ENCODE assay signal across 8 cellular contexts in the genomic region with DNA sequence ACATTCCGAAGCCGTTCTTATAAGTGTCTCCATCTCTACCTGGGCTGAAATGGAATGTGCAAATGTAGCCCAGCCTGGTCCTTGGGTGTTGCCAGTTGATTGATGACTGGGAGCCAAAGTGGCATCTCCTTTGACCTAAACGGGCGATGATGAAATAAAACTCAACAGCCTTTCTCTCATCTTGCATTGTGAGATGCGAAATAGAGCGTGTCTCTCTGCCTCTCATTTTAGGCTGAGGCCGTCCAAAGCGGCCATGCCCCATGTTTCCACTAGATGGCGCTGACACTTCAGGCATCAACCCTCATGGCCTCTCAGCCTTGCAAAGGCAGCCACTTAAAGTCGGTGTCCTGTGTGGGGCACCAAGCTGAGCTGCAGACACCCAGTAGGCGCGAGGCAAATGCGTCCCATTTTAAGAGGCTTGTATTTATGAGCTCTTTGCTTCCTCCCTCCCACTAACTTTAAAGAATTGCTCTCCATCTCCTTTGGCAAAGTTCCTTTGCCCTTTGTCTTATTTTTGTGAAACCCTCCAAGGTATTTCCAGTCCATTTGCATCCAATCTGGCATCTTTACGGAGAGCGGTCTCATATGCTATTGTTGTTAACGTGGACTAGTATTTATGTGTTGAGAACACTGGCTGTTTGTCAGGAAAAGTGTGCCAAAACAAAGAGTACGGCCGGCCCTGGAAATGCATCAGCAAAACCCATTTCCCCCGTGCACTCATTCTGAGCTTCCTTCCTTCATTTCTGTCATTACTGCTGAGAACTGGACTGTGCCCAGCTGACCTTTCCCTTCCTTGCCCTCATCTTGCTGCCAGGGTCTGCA. TPM values are rescaled to one million over a fixed set of nuclear protein-coding genes. Genes with fewer than 3 reads are reported as not detected.
DNase-seq lines count a peak whose midpoint lies in the region; ATAC-seq, FAIRE-seq and TF ChIP-seq lines count a peak whose summit lies in the region.

No MANE protein-coding gene starts in this region.

- FAIRE-seq in A204.1 (lab: Jason Lieb, UNC) (peak; percentile 75), bronchial epithelial cell (lab: Jason Lieb, UNC) (no peak)

- H3K27ac Mint-ChIP-seq in WTC11 = no peak overlapping the region

- no peaks in the 10 kb centered on the region for H3K36me3 Mint-ChIP-seq in WTC11

- H3K27me3 Mint-ChIP-seq in WTC11 (ENCODE audit: low read depth) = peaks cover 3% of the 10 kb centered on the region

- H3K4me3 ChIP-seq in bronchial epithelial cell (ENCODE audit: low read depth, low read length) = no peak overlapping the region
- no peak overlapping the region for H3K4me3 ChIP-seq in kidney epithelial cell (ENCODE audit: low read depth, low read length)

- H3K9me3 Mint-ChIP-seq in WTC11 = no peaks in the 10 kb centered on the region

- no peaks in the 10 kb centered on the region for H3K27me3 ChIP-seq in bronchial epithelial cell (ENCODE audit: control insufficient read depth, insufficient read depth, low read length)
- no peaks in the 10 kb centered on the region for H3K27me3 ChIP-seq in kidney epithelial cell (ENCODE audit: control insufficient read depth, insufficient read depth, low read length)

- DNase-seq in NCI-H2196 (lab: John Stamatoyannopoulos, UW; ENCODE audit: unreplicated experiment) (peak; percentile 66), WTC11 (ENCODE audit: low spot score) (peak; percentile 90), bronchial epithelial cell (ENCODE audit: low read depth) (peak; percentile 61), kidney epithelial cell (ENCODE audit: low read depth) (no peak)
- DNase-seq in stimulated activated CD4-positive, alpha-beta T cell treated with anti-CD3 and anti-CD28 coated beads, Interleukin-1b, Interleukin-23, amount 100 ng/mL, for 24 hours (ENCODE audit: low read depth in 4 of 4, low spot score in 1 of 4) = peak; percentile 59 to 78 (median 74)

- ATAC-seq in GM18517 (IDR thresholded peaks at IDR 0.05; ENCODE audit: unreplicated experiment) (peak; percentile 95), HG03060 (IDR thresholded peaks at IDR 0.05; ENCODE audit: low read depth, unreplicated experiment) (peak; percentile 82), WTC11 (peak; percentile 88)

- peak; percentile 98 for TF ChIP-seq CTCF in WTC11 (IDR thresholded peaks at IDR 0.05)
- peak; percentile 98 for TF ChIP-seq CTCF in bronchial epithelial cell (IDR thresholded peaks at IDR 0.05; ENCODE audit: insufficient read depth, low read length, severe bottlenecking)
- peak; percentile 88 for TF ChIP-seq CTCF in kidney epithelial cell (IDR thresholded peaks at IDR 0.05; ENCODE audit: insufficient read depth, low read length, poor library complexity, severe bottlenecking)

- CTCF ChIA-PET in WTC11 (lab: Charles Lee) = interaction anchor here (0.6 to 4.5 kb wide), 31 partner anchors 10 to 1066 kb away, joined by 3 to 43 read pairs (median 3); a partner anchor contains a TSS

- H3K36me3 ChIP-seq in bronchial epithelial cell (ENCODE audit: control insufficient read depth, insufficient read depth, low read length) (peaks cover 16% of the 10 kb centered on the region), kidney epithelial cell (ENCODE audit: control insufficient read depth, insufficient read depth, low read length) (no peaks in the 10 kb centered on the region)

- peaks cover 27% of the 10 kb centered on the region for H3K4me1 Mint-ChIP-seq in WTC11

- no peak overlapping the region for H3K4me3 Mint-ChIP-seq in WTC11

- POLR2A ChIA-PET in WTC11 (lab: Charles Lee) = interaction anchor here (0.9 kb wide), 1 partner anchor 60 kb away, joined by 3 read pairs; no protein-coding TSS in a partner anchor

TF ChIP-seq in WTC11, 78 proteins besides CTCF, POLR2A, EP300 and RAD21:
- TF ChIP-seq HMGA2 (CRISPR knock-in tag; IDR thresholded peaks at IDR 0.05) (no peak), CREB1 (CRISPR knock-in tag; IDR thresholded peaks at IDR 0.05) (0 out of 2 replicates have a peak, but pooled peaks have one; percentile 26), ETV6 (CRISPR knock-in tag; IDR thresholded peaks at IDR 0.05) (peak; percentile 54; the same call in 1 of the 2 replicates)
TF ChIP-seq in WTC11: peak in this region for 2.

RNA-seq across cellular contexts. Expression of a gene that starts 25.0 kb away (rescaled TPM):
- total RNA-seq in WTC11 (2021) (1.1 to 1.3 TPM (median 1.3 TPM) in 3 replicates), bronchial epithelial cell (16.1 and 19.3 TPM in 2 replicates), kidney epithelial cell (28.7 and 48.1 TPM in 2 replicates)

RNA-seq across cellular contexts. Expression of a gene that starts 35.6 kb away (rescaled TPM):
- 0.33 TPM in 1 of 3 replicates, not detected in the others for total RNA-seq in WTC11 (2021)
- total RNA-seq in bronchial epithelial cell = 0.77 TPM in 1 of 2 replicates, not detected in the other
- not detected in 2 replicates for total RNA-seq in kidney epithelial cell
